24 cellular contexts compared by ENCODE assay signal in genomic region chr1:65998763-65999583, GRCh38.
"Had no signal": no experiment of that assay in that cellular context is flagged by ENCODE, and none has a peak within 500 bp of the region (broad histone marks: within the 10 kb centered on the region; RNA-seq: fewer than 3 reads in every experiment).

No MANE protein-coding gene starts in this region.

- ATAC-seq: activated CD4-positive, CD25-positive, alpha-beta regulatory T cell treated with anti-CD3 and anti-CD28 coated beads, Interleukin-2, amount 50 U/mL, for 24 hours; esophagus mucosa; heart right ventricle; right lobe of liver had no signal

- H3K27me3 ChIP-seq: ascending aorta, brain microvascular endothelial cell, right lobe of liver, upper lobe of left lung, vagina had no signal

- H3K27ac Mint-ChIP-seq: activated CD4-positive, alpha-beta memory T cell treated with anti-CD3 and anti-CD28 coated beads for 36 hours; activated CD4-positive, alpha-beta T cell treated with anti-CD3 and anti-CD28 coated beads, Interleukin-2, amount 10 ng/mL, durations not matched to agents 24 days and 14 days; activated naive CD4-positive, alpha-beta T cell treated with anti-CD3 and anti-CD28 coated beads, Interleukin-2, amount 10 ng/mL, durations not matched to agents 7 days and 5 days; activated naive CD8-positive, alpha-beta T cell treated with anti-CD3 and anti-CD28 coated beads, Interleukin-2, amount 10 ng/mL, durations not matched to agents 7 days and 5 days; activated T-cell treated with anti-CD3 and anti-CD28 coated beads, Interleukin-2, amount 50 U/mL, for 24 hours; endodermal cell; nephron had no signal

- H3K36me3 Mint-ChIP-seq: activated CD4-positive, alpha-beta memory T cell treated with anti-CD3 and anti-CD28 coated beads for 36 hours; activated naive CD4-positive, alpha-beta T cell treated with anti-CD3 and anti-CD28 coated beads, Interleukin-2, amount 10 ng/mL, durations not matched to agents 7 days and 5 days; activated naive CD8-positive, alpha-beta T cell treated with anti-CD3 and anti-CD28 coated beads, Interleukin-2, amount 10 ng/mL, durations not matched to agents 7 days and 5 days had no signal

- H3K4me3 ChIP-seq: ascending aorta, heart right ventricle, left ventricle myocardium inferior, lung, right lobe of liver, upper lobe of left lung, vagina had no signal

- H3K4me1 ChIP-seq: ascending aorta, heart right ventricle, left ventricle myocardium inferior, right lobe of liver, upper lobe of left lung, vagina had no signal

- H3K9me3 Mint-ChIP-seq: activated CD4-positive, alpha-beta memory T cell treated with anti-CD3 and anti-CD28 coated beads for 36 hours; activated CD4-positive, alpha-beta T cell treated with anti-CD3 and anti-CD28 coated beads, Interleukin-2, amount 10 ng/mL, durations not matched to agents 24 days and 14 days; activated naive CD4-positive, alpha-beta T cell treated with anti-CD3 and anti-CD28 coated beads, Interleukin-2, amount 10 ng/mL, durations not matched to agents 7 days and 5 days; activated naive CD8-positive, alpha-beta T cell treated with anti-CD3 and anti-CD28 coated beads, Interleukin-2, amount 10 ng/mL, durations not matched to agents 7 days and 5 days; activated T-cell treated with anti-CD3 and anti-CD28 coated beads, Interleukin-2, amount 50 U/mL, for 24 hours; endodermal cell; nephron had no signal

- H3K4me3 Mint-ChIP-seq: activated CD4-positive, alpha-beta memory T cell treated with anti-CD3 and anti-CD28 coated beads for 36 hours; activated CD4-positive, alpha-beta T cell treated with anti-CD3 and anti-CD28 coated beads, Interleukin-2, amount 10 ng/mL, durations not matched to agents 24 days and 14 days; activated naive CD4-positive, alpha-beta T cell treated with anti-CD3 and anti-CD28 coated beads, Interleukin-2, amount 10 ng/mL, durations not matched to agents 7 days and 5 days; activated naive CD8-positive, alpha-beta T cell treated with anti-CD3 and anti-CD28 coated beads, Interleukin-2, amount 10 ng/mL, durations not matched to agents 7 days and 5 days; activated T-cell treated with anti-CD3 and anti-CD28 coated beads, Interleukin-2, amount 50 U/mL, for 24 hours; endodermal cell; nephron had no signal

- H3K36me3 ChIP-seq: ascending aorta, brain microvascular endothelial cell, heart right ventricle, left ventricle myocardium inferior, right lobe of liver, upper lobe of left lung, vagina, WERI-Rb-1 had no signal

- DNase-seq: activated CD4-positive, alpha-beta memory T cell treated with anti-CD3 and anti-CD28 coated beads for 36 hours; activated CD4-positive, alpha-beta T cell treated with anti-CD3 and anti-CD28 coated beads, Interleukin-2, amount 10 ng/mL, durations not matched to agents 24 days and 14 days; activated CD8-positive, alpha-beta memory T cell treated with anti-CD3 and anti-CD28 coated beads, Interleukin-2, amount 50 U/mL, for 48 hours; activated gamma-delta T cell; activated naive CD4-positive, alpha-beta T cell treated with anti-CD3 and anti-CD28 coated beads, Interleukin-2, amount 10 ng/mL, durations not matched to agents 7 days and 5 days; activated naive CD8-positive, alpha-beta T cell treated with anti-CD3 and anti-CD28 coated beads, Interleukin-2, amount 10 ng/mL, durations not matched to agents 7 days and 5 days; activated T-cell treated with anti-CD3 and anti-CD28 coated beads, Interleukin-2, amount 50 U/mL, for 24 hours; brain microvascular endothelial cell; endodermal cell; foreskin fibroblast; heart right ventricle; left ventricle myocardium inferior; right lobe of liver; stimulated activated CD4-positive, alpha-beta T cell treated with anti-CD3 and anti-CD28 coated beads, Interleukin-2, amount 100 ng/mL, for 48 hours; stimulated activated naive CD4-positive, alpha-beta T cell treated with Interleukin-2 at 50 U/mL for 16 hours; T-helper 9 cell; upper lobe of left lung; WERI-Rb-1 had no signal

- H3K9me3 ChIP-seq: ascending aorta, heart right ventricle, left ventricle myocardium inferior, right lobe of liver, upper lobe of left lung, vagina had no signal

- H3K4me1 Mint-ChIP-seq: activated CD4-positive, alpha-beta T cell treated with anti-CD3 and anti-CD28 coated beads, Interleukin-2, amount 10 ng/mL, durations not matched to agents 24 days and 14 days; activated naive CD4-positive, alpha-beta T cell treated with anti-CD3 and anti-CD28 coated beads, Interleukin-2, amount 10 ng/mL, durations not matched to agents 7 days and 5 days; activated naive CD8-positive, alpha-beta T cell treated with anti-CD3 and anti-CD28 coated beads, Interleukin-2, amount 10 ng/mL, durations not matched to agents 7 days and 5 days; endodermal cell; nephron had no signal

- H3K27ac ChIP-seq: ascending aorta, brain microvascular endothelial cell, heart right ventricle, left ventricle myocardium inferior, right lobe of liver, upper lobe of left lung, vagina, WERI-Rb-1 had no signal
